1 cellular context compared by ENCODE assay signal in genomic region chr22:21446128-21446826, GRCh38.
TF ChIP-seq lines count a peak whose summit lies in the region.

No MANE protein-coding gene starts in this region.

TF ChIP-seq in K562, 482 proteins besides CTCF, POLR2A, EP300 and RAD21 (continued from another document and continues in another):
- TF ChIP-seq ZNF407 (IDR thresholded peaks at IDR 0.05; ENCODE audit: low read depth): no peak
- no peak for TF ChIP-seq ZBTB9 (CRISPR knock-in tag; IDR thresholded peaks at IDR 0.05)
- TF ChIP-seq ZNF395 (CRISPR knock-in tag; IDR thresholded peaks at IDR 0.05): no peak
- no peak for TF ChIP-seq FOS (IDR thresholded peaks at IDR 0.05; ENCODE audit: extremely low read depth, insufficient read length)
- TF ChIP-seq ELF1 (tag; IDR thresholded peaks at IDR 0.05): no peak
- TF ChIP-seq RBM25 (IDR thresholded peaks at IDR 0.05; ENCODE audit: low read depth, low read length, severe bottlenecking): no peak
- no peak for TF ChIP-seq TCF3 (CRISPR knock-in tag; IDR thresholded peaks at IDR 0.05)
- TF ChIP-seq MLX (CRISPR knock-in tag; conservative IDR thresholded peaks at IDR 0.05): no peak
- TF ChIP-seq SIRT6 (IDR thresholded peaks at IDR 0.05; ENCODE audit: low read depth, low read length): no peak
- TF ChIP-seq FOXJ2 (tag; IDR thresholded peaks at IDR 0.05): no peak
- TF ChIP-seq ZNF644 (tag; IDR thresholded peaks at IDR 0.05; ENCODE audit: low read depth): no peak
- no peak for TF ChIP-seq RREB1 (CRISPR knock-in tag; IDR thresholded peaks at IDR 0.05)
- no peak for TF ChIP-seq ETS1 (conservative IDR thresholded peaks at IDR 0.05; ENCODE audit: control insufficient read depth, low read depth, low read length)
- TF ChIP-seq ZNF511 (CRISPR knock-in tag; IDR thresholded peaks at IDR 0.05): peak; percentile 78; the same call in 1 of the 2 replicates
- TF ChIP-seq SLC30A9 (CRISPR knock-in tag; IDR thresholded peaks at IDR 0.05): no peak
- no peak for TF ChIP-seq FOSL1 (tag; conservative IDR thresholded peaks at IDR 0.05)
- no peak for TF ChIP-seq ARID3B (CRISPR knock-in tag; IDR thresholded peaks at IDR 0.05; ENCODE audit: borderline replicate concordance)
- no peak for TF ChIP-seq BCLAF1 (IDR thresholded peaks at IDR 0.05; ENCODE audit: borderline replicate concordance in 1 of 2, control insufficient read depth in 1 of 2, low read depth in 2 of 2, low read length in 1 of 2)
- TF ChIP-seq MAFG (tag; conservative IDR thresholded peaks at IDR 0.05): no peak
- no peak; the same call in none of the 2 replicates for TF ChIP-seq POLR2AphosphoS5 (IDR thresholded peaks at IDR 0.05; ENCODE audit: control insufficient read depth, insufficient read depth, low read depth, low read length)
- TF ChIP-seq CBX2 (IDR thresholded peaks at IDR 0.05; ENCODE audit: insufficient read depth, low read length, poor library complexity, severe bottlenecking): no peak
- no peak for TF ChIP-seq ZNF124 (CRISPR knock-in tag; IDR thresholded peaks at IDR 0.05)
- no peak for TF ChIP-seq BRD9 (IDR thresholded peaks at IDR 0.05; ENCODE audit: low read depth, partially characterized antibody)
- TF ChIP-seq MXD1 (CRISPR knock-in tag; IDR thresholded peaks at IDR 0.05; ENCODE audit: borderline replicate concordance, poor library complexity, severe bottlenecking): no peak
- TF ChIP-seq E2F6 (IDR thresholded peaks at IDR 0.05; ENCODE audit: borderline replicate concordance in 1 of 2, extremely low read depth in 1 of 2, insufficient read depth in 1 of 2, insufficient read length in 1 of 2, low read depth in 1 of 2, low read length in 1 of 2, poor library complexity in 1 of 2, severe bottlenecking in 1 of 2): no peak
